ENCODE assay signal across 1 cellular context in genomic region chr16:87235810-87236515, GRCh38.
TF ChIP-seq lines count a peak whose summit lies in the region.

No MANE protein-coding gene starts in this region.

TF ChIP-seq in HCT116, 20 proteins besides CTCF, POLR2A, EP300 and RAD21 (continued from another document):
- TF ChIP-seq, protein P1, sequence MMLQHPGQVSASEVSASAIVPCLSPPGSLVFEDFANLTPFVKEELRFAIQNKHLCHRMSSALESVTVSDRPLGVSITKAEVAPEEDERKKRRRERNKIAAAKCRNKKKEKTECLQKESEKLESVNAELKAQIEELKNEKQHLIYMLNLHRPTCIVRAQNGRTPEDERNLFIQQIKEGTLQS (IDR thresholded peaks at IDR 0.05) = no peak
- TF ChIP-seq EGR1 (IDR thresholded peaks at IDR 0.05; ENCODE audit: low read depth) (no peak), EZH2phosphoT487 (IDR thresholded peaks at IDR 0.05; ENCODE audit: borderline replicate concordance) (no peak), EZH2 (IDR thresholded peaks at IDR 0.05) (no peak), ZBTB33 (IDR thresholded peaks at IDR 0.05; ENCODE audit: extremely low read depth, insufficient replicate concordance, low read length) (no peak), CBX3 (IDR thresholded peaks at IDR 0.05; ENCODE audit: low read depth) (no peak), ELF1 (IDR thresholded peaks at IDR 0.05; ENCODE audit: borderline replicate concordance, low read depth) (no peak)
